In the genomic region with DNA sequence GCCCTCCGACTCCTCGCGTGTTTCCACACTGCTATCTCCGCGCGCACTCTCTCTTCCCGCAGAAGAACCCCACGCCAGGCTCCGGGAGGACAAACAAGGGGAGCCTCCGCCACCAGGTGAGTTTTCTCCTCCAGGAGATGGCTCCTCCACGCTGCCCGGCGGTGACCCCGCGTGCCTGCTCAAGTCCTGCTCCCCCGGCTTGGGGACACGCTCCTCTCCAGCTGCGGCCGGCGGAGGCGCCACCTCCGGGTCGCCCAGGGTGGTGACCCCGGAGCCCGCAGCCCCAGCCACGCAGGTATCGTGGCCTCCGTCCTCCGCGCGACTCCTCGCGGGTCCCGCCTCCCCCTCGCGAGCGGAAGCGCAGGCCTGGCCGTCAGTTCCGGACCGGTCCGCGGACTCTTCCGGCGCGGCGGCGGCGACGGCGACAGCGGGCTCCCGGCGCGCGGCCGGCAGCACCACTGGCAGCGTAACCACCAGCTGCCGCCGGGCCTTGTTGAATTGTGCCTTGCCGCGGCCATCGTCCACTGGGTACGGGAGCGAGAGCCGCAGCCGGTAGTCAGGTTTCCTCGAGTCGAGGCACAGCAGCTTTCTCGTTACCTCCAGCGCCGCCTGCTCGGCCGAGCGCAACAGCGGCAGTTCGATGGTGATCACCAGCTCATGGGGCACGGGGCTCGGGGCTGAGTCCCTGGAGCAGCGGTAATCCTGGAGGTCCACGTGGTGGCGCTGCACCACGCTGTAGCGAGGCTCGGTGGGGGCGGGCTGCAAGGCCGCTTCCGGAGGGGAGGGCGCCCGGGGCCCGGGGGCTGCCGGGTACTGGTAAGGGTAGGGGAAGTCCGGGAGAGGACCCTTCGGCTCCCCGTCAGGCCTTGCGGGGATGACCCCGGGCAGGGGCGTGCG, we compare ENCODE assay signal across 1 cellular context.
A peak's percentile ranks its signal among the peaks of the same experiment; 100 is the strongest.
TF ChIP-seq lines count a peak whose summit lies in the region.

No MANE protein-coding gene starts in this region.

TF ChIP-seq in HEK293, 187 proteins besides CTCF, POLR2A, EP300 and RAD21 (continued from another document and continues in another):
- TF ChIP-seq, protein P1, sequence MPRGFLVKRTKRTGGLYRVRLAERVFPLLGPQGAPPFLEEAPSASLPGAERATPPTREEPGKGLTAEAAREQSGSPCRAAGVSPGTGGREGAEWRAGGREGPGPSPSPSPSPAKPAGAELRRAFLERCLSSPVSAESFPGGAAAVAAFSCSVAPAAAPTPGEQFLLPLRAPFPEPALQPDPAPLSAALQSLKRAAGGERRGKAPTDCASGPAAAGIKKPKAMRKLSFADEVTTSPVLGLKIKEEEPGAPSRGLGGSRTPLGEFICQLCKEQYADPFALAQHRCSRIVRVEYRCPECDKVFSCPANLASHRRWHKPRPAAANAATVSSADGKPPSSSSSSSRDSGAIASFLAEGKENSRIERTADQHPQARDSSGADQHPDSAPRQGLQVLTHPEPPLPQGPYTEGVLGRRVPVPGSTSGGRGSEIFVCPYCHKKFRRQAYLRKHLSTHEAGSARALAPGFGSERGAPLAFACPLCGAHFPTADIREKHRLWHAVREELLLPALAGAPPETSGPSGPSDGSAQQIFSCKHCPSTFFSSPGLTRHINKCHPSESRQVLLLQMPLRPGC (tag by site-specific recombination; IDR thresholded peaks at IDR 0.05) = no peak
- TF ChIP-seq WT1 (tag by site-specific recombination; IDR thresholded peaks at IDR 0.05) (0 out of 2 replicates have a peak, but pooled peaks have one; percentile 30), ZNF549 (tag by site-specific recombination; IDR thresholded peaks at IDR 0.05) (no peak), ZNF510 (tag by site-specific recombination; IDR thresholded peaks at IDR 0.05; ENCODE audit: insufficient replicate concordance) (no peak), ZBTB17 (tag by site-specific recombination; IDR thresholded peaks at IDR 0.05) (peak; percentile 82), ZNF560 (tag by site-specific recombination; IDR thresholded peaks at IDR 0.05; ENCODE audit: borderline replicate concordance) (no peak), ZNF707 (tag by site-specific recombination; IDR thresholded peaks at IDR 0.05) (no peak), ZNF10 (tag by site-specific recombination; IDR thresholded peaks at IDR 0.05) (no peak), SP3 (tag by site-specific recombination; IDR thresholded peaks at IDR 0.05) (peak; percentile 74), ZNF747 (tag by site-specific recombination; IDR thresholded peaks at IDR 0.05) (no peak), ZNF837 (tag by site-specific recombination; IDR thresholded peaks at IDR 0.05) (no peak), ZNF76 (tag by site-specific recombination; IDR thresholded peaks at IDR 0.05; ENCODE audit: borderline replicate concordance, low read depth) (peak; percentile 91), ZNF223 (tag by site-specific recombination; IDR thresholded peaks at IDR 0.05) (no peak), ZBTB21 (tag by site-specific recombination; IDR thresholded peaks at IDR 0.05) (no peak), BCL11A (tag by site-specific recombination; IDR thresholded peaks at IDR 0.05; ENCODE audit: low read depth) (no peak), ZNF843 (tag by site-specific recombination; IDR thresholded peaks at IDR 0.05) (0 out of 2 replicates have a peak, but pooled peaks have one; percentile 16), TCF7L2 (IDR thresholded peaks at IDR 0.05; ENCODE audit: borderline replicate concordance, low read depth, low read length) (no peak), ZNF776 (tag by site-specific recombination; IDR thresholded peaks at IDR 0.05; ENCODE audit: borderline replicate concordance) (no peak), ZNF311 (tag by site-specific recombination; IDR thresholded peaks at IDR 0.05; ENCODE audit: borderline replicate concordance) (no peak), SCRT1 (tag by site-specific recombination; IDR thresholded peaks at IDR 0.05; ENCODE audit: borderline replicate concordance) (peak; percentile 54; the same call in 1 of the 2 replicates), EGR2 (tag by site-specific recombination; IDR thresholded peaks at IDR 0.05; ENCODE audit: low read depth) (no peak; the same call in none of the 2 replicates), GLIS1 (tag by site-specific recombination; IDR thresholded peaks at IDR 0.05) (peak; percentile 41), YY2 (tag by site-specific recombination; IDR thresholded peaks at IDR 0.05) (0 out of 2 replicates have a peak, but pooled peaks have one; percentile 19), HOXD13 (CRISPR knock-in tag; IDR thresholded peaks at IDR 0.05; ENCODE audit: borderline replicate concordance) (no peak), ZNF677 (tag by site-specific recombination; IDR thresholded peaks at IDR 0.05) (no peak), ZNF239 (tag by site-specific recombination; IDR thresholded peaks at IDR 0.05) (no peak), ZNF24 (tag by site-specific recombination; IDR thresholded peaks at IDR 0.05) (peak; percentile 68; the same call in 1 of the 2 replicates), ZEB2 (tag by site-specific recombination; IDR thresholded peaks at IDR 0.05) (peak; percentile 94), TRIM28 (IDR thresholded peaks at IDR 0.05; ENCODE audit: borderline replicate concordance, low read length) (no peak), SP7 (tag by site-specific recombination; IDR thresholded peaks at IDR 0.05) (peak; percentile 74), GLIS2 (tag by site-specific recombination; IDR thresholded peaks at IDR 0.05) (peak; percentile 92), ZNF670 (tag by site-specific recombination; IDR thresholded peaks at IDR 0.05; ENCODE audit: low read depth) (no peak), IKZF3 (tag by site-specific recombination; IDR thresholded peaks at IDR 0.05) (0 out of 2 replicates have a peak, but pooled peaks have one; percentile 5), ZBTB20 (tag by site-specific recombination; IDR thresholded peaks at IDR 0.05) (peak; percentile 87), ZNF571 (tag by site-specific recombination; IDR thresholded peaks at IDR 0.05) (no peak), SP2 (tag by site-specific recombination; IDR thresholded peaks at IDR 0.05) (peak; percentile 70), GFI1B (tag by site-specific recombination; IDR thresholded peaks at IDR 0.05) (no peak), ZNF184 (tag by site-specific recombination; IDR thresholded peaks at IDR 0.05) (0 out of 2 replicates have a peak, but pooled peaks have one; percentile 47), ZNF121 (tag by site-specific recombination; IDR thresholded peaks at IDR 0.05) (no peak)
- TF ChIP-seq, protein P2, sequence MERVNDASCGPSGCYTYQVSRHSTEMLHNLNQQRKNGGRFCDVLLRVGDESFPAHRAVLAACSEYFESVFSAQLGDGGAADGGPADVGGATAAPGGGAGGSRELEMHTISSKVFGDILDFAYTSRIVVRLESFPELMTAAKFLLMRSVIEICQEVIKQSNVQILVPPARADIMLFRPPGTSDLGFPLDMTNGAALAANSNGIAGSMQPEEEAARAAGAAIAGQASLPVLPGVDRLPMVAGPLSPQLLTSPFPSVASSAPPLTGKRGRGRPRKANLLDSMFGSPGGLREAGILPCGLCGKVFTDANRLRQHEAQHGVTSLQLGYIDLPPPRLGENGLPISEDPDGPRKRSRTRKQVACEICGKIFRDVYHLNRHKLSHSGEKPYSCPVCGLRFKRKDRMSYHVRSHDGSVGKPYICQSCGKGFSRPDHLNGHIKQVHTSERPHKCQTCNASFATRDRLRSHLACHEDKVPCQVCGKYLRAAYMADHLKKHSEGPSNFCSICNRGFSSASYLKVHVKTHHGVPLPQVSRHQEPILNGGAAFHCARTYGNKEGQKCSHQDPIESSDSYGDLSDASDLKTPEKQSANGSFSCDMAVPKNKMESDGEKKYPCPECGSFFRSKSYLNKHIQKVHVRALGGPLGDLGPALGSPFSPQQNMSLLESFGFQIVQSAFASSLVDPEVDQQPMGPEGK (tag by site-specific recombination; IDR thresholded peaks at IDR 0.05) = peak; percentile 98
- TF ChIP-seq, protein P3, sequence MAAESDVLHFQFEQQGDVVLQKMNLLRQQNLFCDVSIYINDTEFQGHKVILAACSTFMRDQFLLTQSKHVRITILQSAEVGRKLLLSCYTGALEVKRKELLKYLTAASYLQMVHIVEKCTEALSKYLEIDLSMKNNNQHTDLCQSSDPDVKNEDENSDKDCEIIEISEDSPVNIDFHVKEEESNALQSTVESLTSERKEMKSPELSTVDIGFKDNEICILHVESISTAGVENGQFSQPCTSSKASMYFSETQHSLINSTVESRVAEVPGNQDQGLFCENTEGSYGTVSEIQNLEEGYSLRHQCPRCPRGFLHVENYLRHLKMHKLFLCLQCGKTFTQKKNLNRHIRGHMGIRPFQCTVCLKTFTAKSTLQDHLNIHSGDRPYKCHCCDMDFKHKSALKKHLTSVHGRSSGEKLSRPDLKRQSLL (tag by site-specific recombination; IDR thresholded peaks at IDR 0.05) = no peak
- TF ChIP-seq, protein P4, sequence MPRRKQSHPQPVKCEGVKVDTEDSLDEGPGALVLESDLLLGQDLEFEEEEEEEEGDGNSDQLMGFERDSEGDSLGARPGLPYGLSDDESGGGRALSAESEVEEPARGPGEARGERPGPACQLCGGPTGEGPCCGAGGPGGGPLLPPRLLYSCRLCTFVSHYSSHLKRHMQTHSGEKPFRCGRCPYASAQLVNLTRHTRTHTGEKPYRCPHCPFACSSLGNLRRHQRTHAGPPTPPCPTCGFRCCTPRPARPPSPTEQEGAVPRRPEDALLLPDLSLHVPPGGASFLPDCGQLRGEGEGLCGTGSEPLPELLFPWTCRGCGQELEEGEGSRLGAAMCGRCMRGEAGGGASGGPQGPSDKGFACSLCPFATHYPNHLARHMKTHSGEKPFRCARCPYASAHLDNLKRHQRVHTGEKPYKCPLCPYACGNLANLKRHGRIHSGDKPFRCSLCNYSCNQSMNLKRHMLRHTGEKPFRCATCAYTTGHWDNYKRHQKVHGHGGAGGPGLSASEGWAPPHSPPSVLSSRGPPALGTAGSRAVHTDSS (tag by site-specific recombination; IDR thresholded peaks at IDR 0.05) = no peak
- TF ChIP-seq, protein P5, sequence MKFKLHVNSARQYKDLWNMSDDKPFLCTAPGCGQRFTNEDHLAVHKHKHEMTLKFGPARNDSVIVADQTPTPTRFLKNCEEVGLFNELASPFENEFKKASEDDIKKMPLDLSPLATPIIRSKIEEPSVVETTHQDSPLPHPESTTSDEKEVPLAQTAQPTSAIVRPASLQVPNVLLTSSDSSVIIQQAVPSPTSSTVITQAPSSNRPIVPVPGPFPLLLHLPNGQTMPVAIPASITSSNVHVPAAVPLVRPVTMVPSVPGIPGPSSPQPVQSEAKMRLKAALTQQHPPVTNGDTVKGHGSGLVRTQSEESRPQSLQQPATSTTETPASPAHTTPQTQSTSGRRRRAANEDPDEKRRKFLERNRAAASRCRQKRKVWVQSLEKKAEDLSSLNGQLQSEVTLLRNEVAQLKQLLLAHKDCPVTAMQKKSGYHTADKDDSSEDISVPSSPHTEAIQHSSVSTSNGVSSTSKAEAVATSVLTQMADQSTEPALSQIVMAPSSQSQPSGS (tag by site-specific recombination; IDR thresholded peaks at IDR 0.05; ENCODE audit: low read depth) = no peak
- TF ChIP-seq, protein P6, sequence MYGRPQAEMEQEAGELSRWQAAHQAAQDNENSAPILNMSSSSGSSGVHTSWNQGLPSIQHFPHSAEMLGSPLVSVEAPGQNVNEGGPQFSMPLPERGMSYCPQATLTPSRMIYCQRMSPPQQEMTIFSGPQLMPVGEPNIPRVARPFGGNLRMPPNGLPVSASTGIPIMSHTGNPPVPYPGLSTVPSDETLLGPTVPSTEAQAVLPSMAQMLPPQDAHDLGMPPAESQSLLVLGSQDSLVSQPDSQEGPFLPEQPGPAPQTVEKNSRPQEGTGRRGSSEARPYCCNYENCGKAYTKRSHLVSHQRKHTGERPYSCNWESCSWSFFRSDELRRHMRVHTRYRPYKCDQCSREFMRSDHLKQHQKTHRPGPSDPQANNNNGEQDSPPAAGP (tag by site-specific recombination; IDR thresholded peaks at IDR 0.05) = peak; percentile 57; the same call in 1 of the 2 replicates
- TF ChIP-seq, protein P7, sequence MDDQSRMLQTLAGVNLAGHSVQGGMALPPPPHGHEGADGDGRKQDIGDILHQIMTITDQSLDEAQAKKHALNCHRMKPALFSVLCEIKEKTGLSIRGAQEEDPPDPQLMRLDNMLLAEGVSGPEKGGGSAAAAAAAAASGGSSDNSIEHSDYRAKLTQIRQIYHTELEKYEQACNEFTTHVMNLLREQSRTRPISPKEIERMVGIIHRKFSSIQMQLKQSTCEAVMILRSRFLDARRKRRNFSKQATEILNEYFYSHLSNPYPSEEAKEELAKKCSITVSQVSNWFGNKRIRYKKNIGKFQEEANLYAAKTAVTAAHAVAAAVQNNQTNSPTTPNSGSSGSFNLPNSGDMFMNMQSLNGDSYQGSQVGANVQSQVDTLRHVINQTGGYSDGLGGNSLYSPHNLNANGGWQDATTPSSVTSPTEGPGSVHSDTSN (CRISPR knock-in tag; IDR thresholded peaks at IDR 0.05) = no peak; the same call in none of the 2 replicates
- TF ChIP-seq, protein P8, sequence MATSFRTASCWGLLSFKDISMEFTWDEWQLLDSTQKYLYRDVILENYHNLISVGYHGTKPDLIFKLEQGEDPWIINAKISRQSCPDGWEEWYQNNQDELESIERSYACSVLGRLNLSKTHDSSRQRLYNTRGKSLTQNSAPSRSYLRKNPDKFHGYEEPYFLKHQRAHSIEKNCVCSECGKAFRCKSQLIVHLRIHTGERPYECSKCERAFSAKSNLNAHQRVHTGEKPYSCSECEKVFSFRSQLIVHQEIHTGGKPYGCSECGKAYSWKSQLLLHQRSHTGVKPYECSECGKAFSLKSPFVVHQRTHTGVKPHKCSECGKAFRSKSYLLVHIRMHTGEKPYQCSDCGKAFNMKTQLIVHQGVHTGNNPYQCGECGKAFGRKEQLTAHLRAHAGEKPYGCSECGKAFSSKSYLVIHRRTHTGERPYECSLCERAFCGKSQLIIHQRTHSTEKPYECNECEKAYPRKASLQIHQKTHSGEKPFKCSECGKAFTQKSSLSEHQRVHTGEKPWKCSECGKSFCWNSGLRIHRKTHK (tag by site-specific recombination; IDR thresholded peaks at IDR 0.05) = no peak
- TF ChIP-seq, protein P9, sequence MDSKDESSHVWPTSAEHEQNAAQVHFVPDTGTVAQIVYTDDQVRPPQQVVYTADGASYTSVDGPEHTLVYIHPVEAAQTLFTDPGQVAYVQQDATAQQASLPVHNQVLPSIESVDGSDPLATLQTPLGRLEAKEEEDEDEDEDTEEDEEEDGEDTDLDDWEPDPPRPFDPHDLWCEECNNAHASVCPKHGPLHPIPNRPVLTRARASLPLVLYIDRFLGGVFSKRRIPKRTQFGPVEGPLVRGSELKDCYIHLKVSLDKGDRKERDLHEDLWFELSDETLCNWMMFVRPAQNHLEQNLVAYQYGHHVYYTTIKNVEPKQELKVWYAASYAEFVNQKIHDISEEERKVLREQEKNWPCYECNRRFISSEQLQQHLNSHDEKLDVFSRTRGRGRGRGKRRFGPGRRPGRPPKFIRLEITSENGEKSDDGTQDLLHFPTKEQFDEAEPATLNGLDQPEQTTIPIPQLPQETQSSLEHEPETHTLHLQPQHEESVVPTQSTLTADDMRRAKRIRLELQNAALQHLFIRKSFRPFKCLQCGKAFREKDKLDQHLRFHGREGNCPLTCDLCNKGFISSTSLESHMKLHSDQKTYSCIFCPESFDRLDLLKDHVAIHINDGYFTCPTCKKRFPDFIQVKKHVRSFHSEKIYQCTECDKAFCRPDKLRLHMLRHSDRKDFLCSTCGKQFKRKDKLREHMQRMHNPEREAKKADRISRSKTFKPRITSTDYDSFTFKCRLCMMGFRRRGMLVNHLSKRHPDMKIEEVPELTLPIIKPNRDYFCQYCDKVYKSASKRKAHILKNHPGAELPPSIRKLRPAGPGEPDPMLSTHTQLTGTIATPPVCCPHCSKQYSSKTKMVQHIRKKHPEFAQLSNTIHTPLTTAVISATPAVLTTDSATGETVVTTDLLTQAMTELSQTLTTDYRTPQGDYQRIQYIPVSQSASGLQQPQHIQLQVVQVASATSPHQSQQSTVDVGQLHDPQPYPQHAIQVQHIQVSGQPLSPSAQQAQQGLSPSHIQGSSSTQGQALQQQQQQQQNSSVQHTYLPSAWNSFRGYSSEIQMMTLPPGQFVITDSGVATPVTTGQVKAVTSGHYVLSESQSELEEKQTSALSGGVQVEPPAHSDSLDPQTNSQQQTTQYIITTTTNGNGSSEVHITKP (tag by site-specific recombination; IDR thresholded peaks at IDR 0.05) = peak; percentile 22
